In genomic region chr15:84908564-84908963, GRCh38 we compare ENCODE assay signal across 29 cellular contexts. TPM values are rescaled to one million over a fixed set of nuclear protein-coding genes. Genes with fewer than 3 reads are reported as not detected.
DNase-seq lines count a peak whose midpoint lies in the region; ATAC-seq and TF ChIP-seq lines count a peak whose summit lies in the region.
"Had no signal": no experiment of that assay in that cellular context is flagged by ENCODE, and none has a peak within 500 bp of the region (broad histone marks: within the 10 kb centered on the region; RNA-seq: fewer than 3 reads in every experiment).

No MANE protein-coding gene starts in this region.

- H3K27ac ChIP-seq in left ventricle myocardium inferior (replicated peaks): peak overlapping the region; percentile 3
- H3K27ac ChIP-seq: esophagus muscularis mucosa, foreskin keratinocyte, heart right ventricle, Peyer's patch, sigmoid colon, suprapubic skin had no signal

- ATAC-seq in WTC11: peak; percentile 64
- no peak for ATAC-seq in HG03439 (IDR thresholded peaks at IDR 0.05; ENCODE audit: unreplicated experiment)
- ATAC-seq in HG03280 (IDR thresholded peaks at IDR 0.05; ENCODE audit: unreplicated experiment): no peak
- ATAC-seq: activated CD8-positive, alpha-beta T cell treated with anti-CD3 and anti-CD28 coated beads, Interleukin-2, amount 10 ng/mL, durations not matched to agents 7 days and 5 days; CD8-positive, alpha-beta T cell; foreskin keratinocyte; heart right ventricle; stimulated activated naive B cell treated with anti-CD40 and anti-IgM and Interleukin-4, amounts not matched to agents 10 μg/mL and 1 μg/mL and 100 μg/mL, for 72 hours; T-cell had no signal

- no peaks in the 10 kb centered on the region for H3K9me3 Mint-ChIP-seq in WTC11
- H3K9me3 Mint-ChIP-seq in nephron progenitor cell: no peaks in the 10 kb centered on the region
- H3K9me3 Mint-ChIP-seq: activated naive CD8-positive, alpha-beta T cell treated with anti-CD3 and anti-CD28 coated beads for 36 hours; CD8-positive, alpha-beta T cell; neural crest cell; stimulated activated naive B cell treated with anti-CD40 and anti-IgM and Interleukin-4, amounts not matched to agents 10 μg/mL and 1 μg/mL and 100 μg/mL, for 72 hours; T-cell had no signal

- CTCF ChIA-PET in WTC11 (lab: Charles Lee): interaction anchor here (1.0 to 2.5 kb wide), 8 partner anchors 10 to 338 kb away, joined by 3 to 13 read pairs (median 4); no protein-coding TSS in a partner anchor

- H3K36me3 Mint-ChIP-seq in WTC11 (no peaks in the 10 kb centered on the region), nephron progenitor cell (ENCODE audit: low read depth) (no peaks in the 10 kb centered on the region)
- H3K36me3 Mint-ChIP-seq: activated naive CD8-positive, alpha-beta T cell treated with anti-CD3 and anti-CD28 coated beads for 36 hours; CD8-positive, alpha-beta T cell; stimulated activated naive B cell treated with anti-CD40 and anti-IgM and Interleukin-4, amounts not matched to agents 10 μg/mL and 1 μg/mL and 100 μg/mL, for 72 hours; T-cell had no signal

- H3K9me3 ChIP-seq in left ventricle myocardium inferior (replicated peaks): no peaks in the 10 kb centered on the region
- H3K9me3 ChIP-seq: esophagus muscularis mucosa, heart right ventricle, Peyer's patch, sigmoid colon, suprapubic skin had no signal

- intact Hi-C loops in left ventricle myocardium inferior (cut with micrococcal nuclease): no loop called here
- intact Hi-C loops in cardiac septum (cut with DNase I): no loop called here

- H3K27me3 ChIP-seq in left ventricle myocardium inferior (ENCODE audit: low read depth): no peaks in the 10 kb centered on the region
- H3K27me3 ChIP-seq: esophagus muscularis mucosa, foreskin keratinocyte, heart right ventricle, Peyer's patch, sigmoid colon, suprapubic skin had no signal

- in situ Hi-C loops in ACHN (cut with HindIII; ENCODE audit: low pct_ligation_motif_present, low pct_unique_long_range_greater_than_20kb, low sequenced_read_pairs): no loop called here

- no peak for DNase-seq in left ventricle myocardium inferior
- no peak for DNase-seq in cardiac septum (ENCODE audit: low spot score)
- no peak for DNase-seq in WTC11 (ENCODE audit: low spot score)
- no peak for DNase-seq in nephron progenitor cell
- DNase-seq in NCI-H2107 treated with DMSO at 0.1 percent for 48 hours (lab: John Stamatoyannopoulos, UW; ENCODE audit: unreplicated experiment): no peak
- no peak for DNase-seq in ACHN
- DNase-seq: activated CD8-positive, alpha-beta T cell treated with anti-CD3 and anti-CD28 coated beads, Interleukin-2, amount 10 ng/mL, durations not matched to agents 7 days and 5 days; activated effector memory CD4-positive, alpha-beta T cell treated with Interleukin-2 at 50 U/mL for 16 hours; activated naive CD8-positive, alpha-beta T cell treated with anti-CD3 and anti-CD28 coated beads for 36 hours; CD8-positive, alpha-beta T cell; central memory CD4-positive, alpha-beta T cell; foreskin keratinocyte; GDM1; HCEC 1CT; heart right ventricle; Kasumi-1; NCI-H1436; NCI-H2171 treated with DMSO at 0.1 percent for 48 hours; NCI-H510A treated with DMSO at 0.1 percent for 48 hours; Peyer's patch; sigmoid colon; stimulated activated naive B cell treated with anti-CD40 and anti-IgM and Interleukin-4, amounts not matched to agents 10 μg/mL and 1 μg/mL and 100 μg/mL, for 72 hours; T-cell had no signal

- H3K36me3 ChIP-seq in left ventricle myocardium inferior: no peaks in the 10 kb centered on the region
- H3K36me3 ChIP-seq: esophagus muscularis mucosa, heart right ventricle, sigmoid colon, suprapubic skin had no signal

- no peaks in the 10 kb centered on the region for H3K27me3 Mint-ChIP-seq in WTC11 (ENCODE audit: low read depth)
- peaks cover 9% of the 10 kb centered on the region for H3K27me3 Mint-ChIP-seq in nephron progenitor cell (ENCODE audit: low read depth, poor library complexity)
- H3K27me3 Mint-ChIP-seq: activated naive CD8-positive, alpha-beta T cell treated with anti-CD3 and anti-CD28 coated beads for 36 hours had no signal

- H3K27ac Mint-ChIP-seq in WTC11 (no peak overlapping the region), nephron progenitor cell (peak overlapping the region; percentile 84)
- H3K27ac Mint-ChIP-seq: activated CD8-positive, alpha-beta T cell treated with anti-CD3 and anti-CD28 coated beads, Interleukin-2, amount 10 ng/mL, durations not matched to agents 7 days and 5 days; activated naive CD8-positive, alpha-beta T cell treated with anti-CD3 and anti-CD28 coated beads for 36 hours; CD8-positive, alpha-beta T cell; T-cell had no signal

- POLR2A ChIA-PET in WTC11 (lab: Charles Lee): no interaction called here

- no peak overlapping the region for H3K4me3 ChIP-seq in left ventricle myocardium inferior
- H3K4me3 ChIP-seq: esophagus muscularis mucosa, heart right ventricle, Peyer's patch, sigmoid colon, suprapubic skin had no signal

- peaks cover 72% of the 10 kb centered on the region for H3K4me1 ChIP-seq in left ventricle myocardium inferior

- TF ChIP-seq CTCF in left ventricle myocardium inferior (IDR thresholded peaks at IDR 0.05; ENCODE audit: borderline replicate concordance): no peak
- no peak for TF ChIP-seq CTCF in WTC11 (IDR thresholded peaks at IDR 0.05)
- TF ChIP-seq CTCF in nephron progenitor cell (IDR thresholded peaks at IDR 0.05): no peak

- H3K4me3 Mint-ChIP-seq in WTC11 (no peak overlapping the region), nephron progenitor cell (no peak overlapping the region)
- H3K4me3 Mint-ChIP-seq: activated CD8-positive, alpha-beta T cell treated with anti-CD3 and anti-CD28 coated beads, Interleukin-2, amount 10 ng/mL, durations not matched to agents 7 days and 5 days; activated naive CD8-positive, alpha-beta T cell treated with anti-CD3 and anti-CD28 coated beads for 36 hours; CD8-positive, alpha-beta T cell; neural crest cell; stimulated activated naive B cell treated with anti-CD40 and anti-IgM and Interleukin-4, amounts not matched to agents 10 μg/mL and 1 μg/mL and 100 μg/mL, for 72 hours; T-cell had no signal

- H3K4me1 Mint-ChIP-seq in WTC11: peaks cover 8% of the 10 kb centered on the region
- peaks cover 38% of the 10 kb centered on the region for H3K4me1 Mint-ChIP-seq in nephron progenitor cell
- H3K4me1 Mint-ChIP-seq: T-cell had no signal

TF ChIP-seq in WTC11, 78 proteins besides CTCF, POLR2A, EP300 and RAD21:
- TF ChIP-seq E2F5 (CRISPR knock-in tag; IDR thresholded peaks at IDR 0.05): no peak

RNA-seq across cellular contexts. Expression of gene SLC28A1, which starts 24.1 kb away (rescaled TPM):
- total RNA-seq in left ventricle myocardium inferior: 0.91 TPM
- 0.83 TPM for total RNA-seq in cardiac septum
- total RNA-seq in WTC11 (2021): 0.14 to 0.16 TPM in 2 of 3 replicates, not detected in the other
- total RNA-seq: activated CD8-positive, alpha-beta T cell treated with anti-CD3 and anti-CD28 coated beads, Interleukin-2, amount 10 ng/mL, durations not matched to agents 7 days and 5 days; activated naive CD8-positive, alpha-beta T cell treated with anti-CD3 and anti-CD28 coated beads for 36 hours; CD8-positive, alpha-beta T cell; foreskin keratinocyte; lung microvascular endothelial cell; neural crest cell; sigmoid colon; suprapubic skin; T-cell had no signal
